In genomic region chr16:6777624-6778023, GRCh38 we compare ENCODE assay signal across 13 cellular contexts.
DNase-seq lines count a peak whose midpoint lies in the region; ATAC-seq and TF ChIP-seq lines count a peak whose summit lies in the region.
"Had no signal": no experiment of that assay in that cellular context is flagged by ENCODE, and none has a peak within 500 bp of the region (broad histone marks: within the 10 kb centered on the region; RNA-seq: fewer than 3 reads in every experiment).

No MANE protein-coding gene starts in this region.

- no peaks in the 10 kb centered on the region for H3K9me2 ChIP-seq in Loucy (replicated peaks; ENCODE audit: low read depth, low read length)

- H2AFZ ChIP-seq in Loucy (ENCODE audit: low read length) = no peak overlapping the region

- DNase-seq in natural killer cell = no peak
- DNase-seq in natural killer cell treated with Interleukin-12 subunit alpha and Interleukin-12 subunit beta and Interleukin-15 and Interleukin-18, amount 100 ng/mL, for 72 hours (ENCODE audit: low spot score) = no peak
- DNase-seq in immature natural killer cell = no peak
- peak; percentile 29 for DNase-seq in superior temporal gyrus (ENCODE audit: extremely low spot score)
- no peak for DNase-seq in RKO (ENCODE audit: low spot score)
- DNase-seq in effector memory CD8-positive, alpha-beta T cell = no peak
- no peak for DNase-seq in omental fat pad (ENCODE audit: low spot score)
- DNase-seq: H9, NCI-H1436, NCI-H2029 treated with DMSO at 0.1 percent for 48 hours, NCI-H82, SIG-M5 had no signal

- TF ChIP-seq CTCF in natural killer cell (IDR thresholded peaks at IDR 0.05) (no peak), Loucy (conservative IDR thresholded peaks at IDR 0.05; ENCODE audit: low read length) (no peak), omental fat pad (IDR thresholded peaks at IDR 0.05) (no peak)

- no peaks in the 10 kb centered on the region for H4K20me1 ChIP-seq in Loucy (ENCODE audit: insufficient read depth, low read length, poor library complexity, severe bottlenecking)

- H3K36me3 ChIP-seq in Loucy (ENCODE audit: insufficient read depth, low read length) = no peaks in the 10 kb centered on the region

- peak overlapping the region; percentile 39 for H3K4me3 Mint-ChIP-seq in natural killer cell
- no peak overlapping the region for H3K4me3 Mint-ChIP-seq in natural killer cell treated with Interleukin-12 subunit alpha and Interleukin-12 subunit beta and Interleukin-15 and Interleukin-18, amount 100 ng/mL, for 72 hours
- peak overlapping the region; percentile 25 to 68 (median 61) for H3K4me3 Mint-ChIP-seq in immature natural killer cell
- peak overlapping the region in 1 of 2 donors; percentile 21 for H3K4me3 Mint-ChIP-seq in effector memory CD8-positive, alpha-beta T cell
- H3K4me3 Mint-ChIP-seq: H9 had no signal

- no peak overlapping the region for H3K4me2 ChIP-seq in Loucy (ENCODE audit: low read depth, low read length, poor library complexity, severe bottlenecking)

- no peaks in the 10 kb centered on the region for H3K27me3 ChIP-seq in Loucy (ENCODE audit: insufficient read depth, low read length, poor library complexity, severe bottlenecking)

- H3F3A ChIP-seq in Loucy (ENCODE audit: low read depth) = no peaks in the 10 kb centered on the region

- H3K36me3 Mint-ChIP-seq in natural killer cell (no peaks in the 10 kb centered on the region), immature natural killer cell (no peaks in the 10 kb centered on the region)
- no peaks in the 10 kb centered on the region for H3K36me3 Mint-ChIP-seq in natural killer cell treated with Interleukin-12 subunit alpha and Interleukin-12 subunit beta and Interleukin-15 and Interleukin-18, amount 100 ng/mL, for 72 hours
- no peaks in the 10 kb centered on the region for H3K36me3 Mint-ChIP-seq in effector memory CD8-positive, alpha-beta T cell (ENCODE audit: insufficient read depth)

- H3K4me1 ChIP-seq in Loucy (ENCODE audit: insufficient read depth, low read length, poor library complexity, severe bottlenecking) = no peaks in the 10 kb centered on the region

- H3K4me1 Mint-ChIP-seq in natural killer cell (peaks cover 20 to 24% of the 10 kb centered on the region in 2 donors), immature natural killer cell (peaks cover 27 to 36% of the 10 kb centered on the region in 2 donors)
- peaks cover 12% of the 10 kb centered on the region in 2 donors for H3K4me1 Mint-ChIP-seq in natural killer cell treated with Interleukin-12 subunit alpha and Interleukin-12 subunit beta and Interleukin-15 and Interleukin-18, amount 100 ng/mL, for 72 hours (ENCODE audit: low read depth in 2 of 2)
- H3K4me1 Mint-ChIP-seq in effector memory CD8-positive, alpha-beta T cell (ENCODE audit: low read depth in 2 of 2) = no peaks in the 10 kb centered on the region
- H3K4me1 Mint-ChIP-seq: H9 had no signal

- no peaks in the 10 kb centered on the region for H3K79me2 ChIP-seq in Loucy (ENCODE audit: insufficient read depth, low read length)

- H3K27me3 Mint-ChIP-seq in natural killer cell (ENCODE audit: low read depth in 2 of 2) (no peaks in the 10 kb centered on the region), immature natural killer cell (ENCODE audit: low read depth in 3 of 3) (no peaks in the 10 kb centered on the region)
- H3K27me3 Mint-ChIP-seq in natural killer cell treated with Interleukin-12 subunit alpha and Interleukin-12 subunit beta and Interleukin-15 and Interleukin-18, amount 100 ng/mL, for 72 hours = no peaks in the 10 kb centered on the region
- no peaks in the 10 kb centered on the region for H3K27me3 Mint-ChIP-seq in effector memory CD8-positive, alpha-beta T cell

- no peaks in the 10 kb centered on the region for H3K9me3 ChIP-seq in Loucy (ENCODE audit: insufficient read depth, low read depth, low read length)

- H3K9ac ChIP-seq in Loucy (ENCODE audit: low read depth, low read length, poor library complexity, severe bottlenecking) = no peak overlapping the region

- ATAC-seq in natural killer cell (no peak), omental fat pad (ENCODE audit: low FRiP score) (no peak)
- ATAC-seq in natural killer cell treated with Interleukin-12 subunit alpha and Interleukin-12 subunit beta and Interleukin-15 and Interleukin-18, amount 100 ng/mL, for 72 hours = no peak
- ATAC-seq in effector memory CD8-positive, alpha-beta T cell (replicated peaks) = no peak

- H3K4me3 ChIP-seq in Loucy (ENCODE audit: low read length, poor library complexity, severe bottlenecking) = peak overlapping the region; percentile 29

- intact Hi-C loops in natural killer cell (cut with micrococcal nuclease) = no loop called here

- peak overlapping the region; percentile 22 to 47 for H3K27ac Mint-ChIP-seq in natural killer cell
- H3K27ac Mint-ChIP-seq in natural killer cell treated with Interleukin-12 subunit alpha and Interleukin-12 subunit beta and Interleukin-15 and Interleukin-18, amount 100 ng/mL, for 72 hours = no peak overlapping the region
- peak overlapping the region in 4 of 6 donors; percentile 15 to 81 (median 38) for H3K27ac Mint-ChIP-seq in immature natural killer cell
- peak overlapping the region in 1 of 2 donors; percentile 11 for H3K27ac Mint-ChIP-seq in effector memory CD8-positive, alpha-beta T cell
- H3K27ac Mint-ChIP-seq: H9 had no signal

- H3K9me3 Mint-ChIP-seq in natural killer cell (no peaks in the 10 kb centered on the region), immature natural killer cell (peaks cover 0 to 2% (median 0%) of the 10 kb centered on the region in 6 donors)
- H3K9me3 Mint-ChIP-seq in natural killer cell treated with Interleukin-12 subunit alpha and Interleukin-12 subunit beta and Interleukin-15 and Interleukin-18, amount 100 ng/mL, for 72 hours = peaks cover 10% of the 10 kb centered on the region
- peaks cover 0 to 2% of the 10 kb centered on the region in 2 donors for H3K9me3 Mint-ChIP-seq in effector memory CD8-positive, alpha-beta T cell
- H3K9me3 Mint-ChIP-seq: H9 had no signal

Comparison
In these comparisons a context has a peak if more than half of its experiments do, and no peak if none do; other contexts are left out.
1. H3K27ac Mint-ChIP-seq: peak in natural killer cell (2 of 2) and immature natural killer cell (4 of 6); none in natural killer cell treated with Interleukin-12 subunit alpha and Interleukin-12 subunit beta and Interleukin-15 and Interleukin-18, amount 100 ng/mL, for 72 hours (0 of 2).